ENCODE assay signal across 1 cellular context in genomic region chr17:2062571-2063183, GRCh38.
TF ChIP-seq lines count a peak whose summit lies in the region.

No MANE protein-coding gene starts in this region.

TF ChIP-seq in IMR-90, 13 proteins besides CTCF, POLR2A, EP300 and RAD21:
- no peak; the same call in 1 of the 2 replicates for TF ChIP-seq MAZ (IDR thresholded peaks at IDR 0.05; ENCODE audit: borderline replicate concordance, low read depth, low read length)
- TF ChIP-seq SMC3 (IDR thresholded peaks at IDR 0.05; ENCODE audit: low read depth, low read length) = 0 out of 2 replicates have a peak, but pooled peaks have one; percentile 2
